In genomic region chr1:1293258-1293617, GRCh38 we compare ENCODE assay signal across 1 cellular context.
TF ChIP-seq lines count a peak whose summit lies in the region.

No MANE protein-coding gene starts in this region.

TF ChIP-seq in HCT116, 20 proteins besides CTCF, POLR2A, EP300 and RAD21:
- no peak for TF ChIP-seq ZBTB33 (IDR thresholded peaks at IDR 0.05; ENCODE audit: extremely low read depth, insufficient replicate concordance, low read length)
- TF ChIP-seq FOSL1 (IDR thresholded peaks at IDR 0.05; ENCODE audit: low read depth), result no peak
- no peak for TF ChIP-seq SIN3A (IDR thresholded peaks at IDR 0.05; ENCODE audit: low read depth)
